In genomic region chr16:29594269-29594925, GRCh38 we compare ENCODE assay signal across 8 cellular contexts.
A peak's percentile ranks its signal among the peaks of the same experiment; 100 is the strongest.
DNase-seq lines count a peak whose midpoint lies in the region; ATAC-seq and TF ChIP-seq lines count a peak whose summit lies in the region.
"Not testable (repeated sequence)": the region's sequence is repeated elsewhere in the genome, so short reads cannot be mapped to it uniquely, and the experiment has no call there.

No MANE protein-coding gene starts in this region.

- H3K4me3 ChIP-seq in GM23338, result peak overlapping the region; percentile 63
- peak overlapping the region; percentile 56 for H3K4me3 ChIP-seq in SJCRH30
- peak overlapping the region; percentile 63 for H3K4me3 ChIP-seq in foreskin fibroblast (ENCODE audit: low read depth in 1 of 2, low read length in 2 of 2)
- peak overlapping the region; percentile 44 for H3K4me3 ChIP-seq in naive thymus-derived CD4-positive, alpha-beta T cell (ENCODE audit: low read length)
- H3K4me3 ChIP-seq in stomach smooth muscle (ENCODE audit: low read length in 2 of 2), result peak overlapping the region in 1 of 2 donors; percentile 54

- peak overlapping the region; percentile 75 for H3K4me2 ChIP-seq in GM23338

- not testable (repeated sequence) for H3K9ac ChIP-seq in stomach smooth muscle (ENCODE audit: low read length in 2 of 2)

- not testable (repeated sequence) for H2AFZ ChIP-seq in GM23338

- peaks cover 17% of the 10 kb centered on the region for H4K20me1 ChIP-seq in GM23338 (replicated peaks; ENCODE audit: insufficient read depth)

- not testable (repeated sequence) for H3F3A ChIP-seq in GM23338 (replicated peaks; ENCODE audit: low read depth)

- POLR2A ChIA-PET in naive thymus-derived CD4-positive, alpha-beta T cell (lab: Charles Lee), result interaction anchor here (0.6 kb wide), 1 partner anchor 47 kb away, joined by 3 read pairs; no protein-coding TSS in a partner anchor

- not testable (repeated sequence) for H3K9me3 Mint-ChIP-seq in GM23338; activated naive CD4-positive, alpha-beta T cell treated with anti-CD3 and anti-CD28 coated beads, Interleukin-2, amount 10 ng/mL, durations not matched to agents 7 days and 5 days; naive thymus-derived CD4-positive, alpha-beta T cell

- CTCF ChIA-PET in activated naive CD4-positive, alpha-beta T cell treated with anti-CD3 and anti-CD28 coated beads, Interleukin-2, amount 10 ng/mL, durations not matched to agents 7 days and 5 days (lab: Charles Lee), result not testable (repeated sequence)
- CTCF ChIA-PET in naive thymus-derived CD4-positive, alpha-beta T cell (lab: Charles Lee), result interaction anchor here (1.1 kb wide), 1 partner anchor 45 kb away, joined by 3 read pairs; no protein-coding TSS in a partner anchor

- H3K9me3 ChIP-seq in SJCRH30 (replicated peaks); naive thymus-derived CD4-positive, alpha-beta T cell (ENCODE audit: control insufficient read depth in 2 of 3, low read length in 3 of 3); stomach smooth muscle (ENCODE audit: control insufficient read depth in 2 of 2, low read length in 2 of 2): not testable (repeated sequence)

- H3K79me2 ChIP-seq in GM23338 (replicated peaks; ENCODE audit: insufficient read depth), result peaks cover 59% of the 10 kb centered on the region

- H3K4me1 ChIP-seq in GM23338 (ENCODE audit: insufficient read depth); SJCRH30; naive thymus-derived CD4-positive, alpha-beta T cell (ENCODE audit: control insufficient read depth in 2 of 2, insufficient read depth in 2 of 2, low read length in 2 of 2); stomach smooth muscle (ENCODE audit: control insufficient read depth, insufficient read depth, low read length): not testable (repeated sequence)

- H3K27me3 Mint-ChIP-seq in GM23338 (ENCODE audit: insufficient read depth, low read depth, poor library complexity); activated naive CD4-positive, alpha-beta T cell treated with anti-CD3 and anti-CD28 coated beads, Interleukin-2, amount 10 ng/mL, durations not matched to agents 7 days and 5 days; naive thymus-derived CD4-positive, alpha-beta T cell: not testable (repeated sequence)

- H3K27me3 ChIP-seq in GM23338 (ENCODE audit: insufficient read depth); SJCRH30; naive thymus-derived CD4-positive, alpha-beta T cell (ENCODE audit: control insufficient read depth in 2 of 2, insufficient read depth in 2 of 2, low read length in 2 of 2); stomach smooth muscle (ENCODE audit: control insufficient read depth in 1 of 2, insufficient read depth in 2 of 2, low read length in 2 of 2): not testable (repeated sequence)

- TF ChIP-seq CTCF in GM23338 (conservative IDR thresholded peaks at IDR 0.05; ENCODE audit: low read depth in 2 of 2); foreskin fibroblast (IDR thresholded peaks at IDR 0.05; ENCODE audit: low read depth, low read length): not testable (repeated sequence)

- H3K27ac ChIP-seq in GM23338 (ENCODE audit: low read depth), result peak overlapping the region; percentile 78; the same call in 1 of the 2 replicates
- H3K27ac ChIP-seq in SJCRH30, result not testable (repeated sequence)
- H3K27ac ChIP-seq in naive thymus-derived CD4-positive, alpha-beta T cell (ENCODE audit: low read depth, low read length), result peak overlapping the region; percentile 89
- peak overlapping the region; percentile 46 for H3K27ac ChIP-seq in stomach smooth muscle (ENCODE audit: low read length)

- H3K4me3 Mint-ChIP-seq in GM23338, result peak overlapping the region; percentile 89
- H3K4me3 Mint-ChIP-seq in activated naive CD4-positive, alpha-beta T cell treated with anti-CD3 and anti-CD28 coated beads, Interleukin-2, amount 10 ng/mL, durations not matched to agents 7 days and 5 days, result peak overlapping the region; percentile 89
- H3K4me3 Mint-ChIP-seq in naive thymus-derived CD4-positive, alpha-beta T cell, result peak overlapping the region; percentile 83 to 99 (median 93)

- ATAC-seq in GM23338, result peak; percentile 73
- ATAC-seq in naive thymus-derived CD4-positive, alpha-beta T cell, result peak; percentile 65

- H3K27ac Mint-ChIP-seq in GM23338, result peak overlapping the region; percentile 90
- H3K27ac Mint-ChIP-seq in activated naive CD4-positive, alpha-beta T cell treated with anti-CD3 and anti-CD28 coated beads, Interleukin-2, amount 10 ng/mL, durations not matched to agents 7 days and 5 days, result peak overlapping the region; percentile 93
- H3K27ac Mint-ChIP-seq in naive thymus-derived CD4-positive, alpha-beta T cell, result peak overlapping the region; percentile 84 to 94 (median 92)

- not testable (repeated sequence) for H3K9me2 ChIP-seq in GM23338 (ENCODE audit: insufficient read depth)

- H3K4me1 Mint-ChIP-seq in GM23338, result not testable (repeated sequence)
- peaks cover 36% of the 10 kb centered on the region for H3K4me1 Mint-ChIP-seq in activated naive CD4-positive, alpha-beta T cell treated with anti-CD3 and anti-CD28 coated beads, Interleukin-2, amount 10 ng/mL, durations not matched to agents 7 days and 5 days
- peaks cover under 1 to 43% (median 28%) of the 10 kb centered on the region in 7 donors for H3K4me1 Mint-ChIP-seq in naive thymus-derived CD4-positive, alpha-beta T cell

- intact Hi-C loops in naive thymus-derived CD4-positive, alpha-beta T cell (cut with micrococcal nuclease), result loop anchor here (1.0 to 10.0 kb wide), 3 partner anchors 70 to 220 kb away; partner anchors contain the start of genes MAZ (in 1 of the 2), PAGR1 (in 1 of the 2) and PRRT2 (in 1 of the 2)

- not testable (repeated sequence) for H3K36me3 ChIP-seq in GM23338 (ENCODE audit: insufficient read depth); SJCRH30; naive thymus-derived CD4-positive, alpha-beta T cell (ENCODE audit: control insufficient read depth in 2 of 3, insufficient read depth in 3 of 3, low read length in 3 of 3); stomach smooth muscle (ENCODE audit: control insufficient read depth in 2 of 2, insufficient read depth in 2 of 2, low read length in 2 of 2)

- not testable (repeated sequence) for H3K36me3 Mint-ChIP-seq in GM23338 (ENCODE audit: low read depth); activated naive CD4-positive, alpha-beta T cell treated with anti-CD3 and anti-CD28 coated beads, Interleukin-2, amount 10 ng/mL, durations not matched to agents 7 days and 5 days; naive thymus-derived CD4-positive, alpha-beta T cell

- DNase-seq in EL (peak; percentile 55), HT1080 (ENCODE audit: low read depth) (peak; percentile 56), SJCRH30 (peak in 1 of 2 experiments; percentile 15), foreskin fibroblast (peak in 1 of 2 donors; percentile 15)
- DNase-seq in GM23338 (ENCODE audit: low spot score), result not testable (repeated sequence)
- DNase-seq in activated naive CD4-positive, alpha-beta T cell treated with anti-CD3 and anti-CD28 coated beads, Interleukin-2, amount 10 ng/mL, durations not matched to agents 7 days and 5 days, result peak; percentile 81
- peak in 7 of 9 donors; percentile 42 to 73 (median 54) for DNase-seq in naive thymus-derived CD4-positive, alpha-beta T cell
